ENCODE assay signal across 1 cellular context in the genomic region with DNA sequence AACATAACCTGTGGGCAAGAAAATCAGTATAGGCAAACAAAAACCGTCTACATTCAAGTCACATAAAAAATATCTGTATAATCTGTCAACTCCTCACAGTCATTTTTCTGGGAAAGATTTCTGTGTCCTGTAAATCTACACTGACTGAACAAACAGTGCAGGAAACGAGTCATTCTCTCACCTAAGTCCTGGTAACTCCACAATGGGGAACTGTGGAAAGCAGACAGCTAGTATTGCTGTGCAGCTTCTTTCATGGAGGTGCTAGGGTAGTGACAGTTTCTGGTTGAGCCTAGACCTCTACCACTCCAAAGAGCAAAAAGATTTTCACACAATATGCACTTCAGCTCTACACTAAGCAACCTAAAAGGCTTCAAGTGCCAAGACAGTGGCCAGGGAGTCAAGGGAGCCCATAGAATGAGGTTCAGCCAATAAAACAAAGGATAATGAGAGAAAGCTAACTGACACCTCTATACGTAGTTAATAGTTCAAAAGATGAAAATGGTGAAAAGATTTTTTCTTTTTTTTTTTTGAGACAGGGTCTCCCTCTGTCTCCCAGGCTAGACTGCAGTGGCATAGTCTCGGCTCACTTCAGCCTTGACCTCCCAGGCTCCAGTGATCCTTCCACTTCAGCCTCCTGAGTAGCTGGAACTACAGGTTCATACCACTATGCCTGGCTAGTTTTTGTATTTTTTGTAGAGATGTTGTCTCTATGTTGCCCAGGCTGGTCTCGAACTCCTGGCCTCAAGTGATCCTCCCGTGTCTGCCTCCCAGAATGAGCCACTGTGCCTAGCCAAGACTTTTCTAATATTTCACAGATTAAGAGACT.
A peak's percentile ranks its signal among the peaks of the same experiment; 100 is the strongest.
TF ChIP-seq lines count a peak whose summit lies in the region.

No MANE protein-coding gene starts in this region.

TF ChIP-seq in GM12878, 131 proteins besides CTCF, POLR2A, EP300 and RAD21 (continues in another document):
- TF ChIP-seq RAD51 (IDR thresholded peaks at IDR 0.05), result no peak
- TF ChIP-seq JUNB (IDR thresholded peaks at IDR 0.05), result no peak
- no peak for TF ChIP-seq NBN (IDR thresholded peaks at IDR 0.05)
- no peak for TF ChIP-seq KLF5 (IDR thresholded peaks at IDR 0.05; ENCODE audit: partially characterized antibody)
- no peak for TF ChIP-seq ATF7 (IDR thresholded peaks at IDR 0.05; ENCODE audit: low read depth)
- TF ChIP-seq CREM (IDR thresholded peaks at IDR 0.05; ENCODE audit: low read depth), result no peak
- no peak for TF ChIP-seq E2F8 (IDR thresholded peaks at IDR 0.05; ENCODE audit: low read depth, partially characterized antibody)
- TF ChIP-seq ZNF622 (IDR thresholded peaks at IDR 0.05), result no peak
- 0 out of 2 replicates have a peak, but pooled peaks have one; percentile 24 for TF ChIP-seq MXI1 (IDR thresholded peaks at IDR 0.05; ENCODE audit: low read depth, low read length)
- TF ChIP-seq TAF1 (IDR thresholded peaks at IDR 0.05; ENCODE audit: borderline replicate concordance, low read depth, low read length), result no peak
- TF ChIP-seq NKRF (conservative IDR thresholded peaks at IDR 0.05), result 0 out of 2 replicates have a peak, but pooled peaks have one; percentile 43
- peak; percentile 55; the same call in 1 of the 2 replicates for TF ChIP-seq SMARCA5 (IDR thresholded peaks at IDR 0.05)
- 0 out of 2 replicates have a peak, but pooled peaks have one; percentile 50 for TF ChIP-seq CHD1 (IDR thresholded peaks at IDR 0.05; ENCODE audit: low read depth, low read length)
- TF ChIP-seq CBFB (IDR thresholded peaks at IDR 0.05; ENCODE audit: low read depth), result no peak
- no peak for TF ChIP-seq LARP7 (IDR thresholded peaks at IDR 0.05)
- no peak for TF ChIP-seq RELA (IDR thresholded peaks at IDR 0.05; ENCODE audit: borderline replicate concordance, partially characterized antibody)
- TF ChIP-seq SRF (IDR thresholded peaks at IDR 0.05; ENCODE audit: low read depth in 2 of 2, low read length in 2 of 2), result no peak
- TF ChIP-seq ZNF384 (IDR thresholded peaks at IDR 0.05; ENCODE audit: borderline replicate concordance, low read depth, low read length), result no peak
- TF ChIP-seq HDAC6 (IDR thresholded peaks at IDR 0.05; ENCODE audit: unreplicated experiment), result no peak
- TF ChIP-seq PAX8 (IDR thresholded peaks at IDR 0.05), result no peak
- TF ChIP-seq ESRRA (IDR thresholded peaks at IDR 0.05; ENCODE audit: low read length), result no peak
- TF ChIP-seq PBX3 (IDR thresholded peaks at IDR 0.05; ENCODE audit: insufficient replicate concordance, low read depth, low read length), result no peak
- TF ChIP-seq DPF2 (IDR thresholded peaks at IDR 0.05), result no peak
- no peak for TF ChIP-seq SMAD1 (IDR thresholded peaks at IDR 0.05; ENCODE audit: low read depth, partially characterized antibody)
- no peak for TF ChIP-seq CHD2 (IDR thresholded peaks at IDR 0.05; ENCODE audit: borderline replicate concordance, low read depth, low read length)
- no peak for TF ChIP-seq MYC (IDR thresholded peaks at IDR 0.05; ENCODE audit: insufficient read depth, insufficient read length, insufficient replicate concordance, low read length, severe bottlenecking)
- no peak for TF ChIP-seq GABPA (IDR thresholded peaks at IDR 0.05; ENCODE audit: low read depth)
- no peak for TF ChIP-seq SP1 (IDR thresholded peaks at IDR 0.05; ENCODE audit: low read depth, low read length)
- 0 out of 2 replicates have a peak, but pooled peaks have one; percentile 7 for TF ChIP-seq ZNF24 (IDR thresholded peaks at IDR 0.05)
- TF ChIP-seq STAT1 (conservative IDR thresholded peaks at IDR 0.05), result no peak
- TF ChIP-seq BRCA1 (IDR thresholded peaks at IDR 0.05; ENCODE audit: low read depth, low read length), result no peak
- TF ChIP-seq USF2 (IDR thresholded peaks at IDR 0.05; ENCODE audit: borderline replicate concordance, low read depth, low read length), result no peak
- no peak for TF ChIP-seq NFIC (IDR thresholded peaks at IDR 0.05; ENCODE audit: low read depth, low read length)
- peak; percentile 76 for TF ChIP-seq EED (IDR thresholded peaks at IDR 0.05; ENCODE audit: low read depth)
- TF ChIP-seq, protein P1, sequence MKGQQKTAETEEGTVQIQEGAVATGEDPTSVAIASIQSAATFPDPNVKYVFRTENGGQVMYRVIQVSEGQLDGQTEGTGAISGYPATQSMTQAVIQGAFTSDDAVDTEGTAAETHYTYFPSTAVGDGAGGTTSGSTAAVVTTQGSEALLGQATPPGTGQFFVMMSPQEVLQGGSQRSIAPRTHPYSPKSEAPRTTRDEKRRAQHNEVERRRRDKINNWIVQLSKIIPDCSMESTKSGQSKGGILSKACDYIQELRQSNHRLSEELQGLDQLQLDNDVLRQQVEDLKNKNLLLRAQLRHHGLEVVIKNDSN (IDR thresholded peaks at IDR 0.05; ENCODE audit: borderline replicate concordance, extremely low read length, insufficient read depth, low read depth, low read length), result no peak
- TF ChIP-seq WRNIP1 (IDR thresholded peaks at IDR 0.05; ENCODE audit: borderline replicate concordance, low read depth, low read length), result peak; percentile 71; the same call in 1 of the 2 replicates
- peak; percentile 44; the same call in 1 of the 2 replicates for TF ChIP-seq POLR2AphosphoS5 (IDR thresholded peaks at IDR 0.05; ENCODE audit: low read length)
- no peak for TF ChIP-seq FOXM1 (IDR thresholded peaks at IDR 0.05; ENCODE audit: low read depth, low read length)
- TF ChIP-seq SIX5 (IDR thresholded peaks at IDR 0.05; ENCODE audit: low read depth, low read length, severe bottlenecking), result no peak
- TF ChIP-seq, protein P2, sequence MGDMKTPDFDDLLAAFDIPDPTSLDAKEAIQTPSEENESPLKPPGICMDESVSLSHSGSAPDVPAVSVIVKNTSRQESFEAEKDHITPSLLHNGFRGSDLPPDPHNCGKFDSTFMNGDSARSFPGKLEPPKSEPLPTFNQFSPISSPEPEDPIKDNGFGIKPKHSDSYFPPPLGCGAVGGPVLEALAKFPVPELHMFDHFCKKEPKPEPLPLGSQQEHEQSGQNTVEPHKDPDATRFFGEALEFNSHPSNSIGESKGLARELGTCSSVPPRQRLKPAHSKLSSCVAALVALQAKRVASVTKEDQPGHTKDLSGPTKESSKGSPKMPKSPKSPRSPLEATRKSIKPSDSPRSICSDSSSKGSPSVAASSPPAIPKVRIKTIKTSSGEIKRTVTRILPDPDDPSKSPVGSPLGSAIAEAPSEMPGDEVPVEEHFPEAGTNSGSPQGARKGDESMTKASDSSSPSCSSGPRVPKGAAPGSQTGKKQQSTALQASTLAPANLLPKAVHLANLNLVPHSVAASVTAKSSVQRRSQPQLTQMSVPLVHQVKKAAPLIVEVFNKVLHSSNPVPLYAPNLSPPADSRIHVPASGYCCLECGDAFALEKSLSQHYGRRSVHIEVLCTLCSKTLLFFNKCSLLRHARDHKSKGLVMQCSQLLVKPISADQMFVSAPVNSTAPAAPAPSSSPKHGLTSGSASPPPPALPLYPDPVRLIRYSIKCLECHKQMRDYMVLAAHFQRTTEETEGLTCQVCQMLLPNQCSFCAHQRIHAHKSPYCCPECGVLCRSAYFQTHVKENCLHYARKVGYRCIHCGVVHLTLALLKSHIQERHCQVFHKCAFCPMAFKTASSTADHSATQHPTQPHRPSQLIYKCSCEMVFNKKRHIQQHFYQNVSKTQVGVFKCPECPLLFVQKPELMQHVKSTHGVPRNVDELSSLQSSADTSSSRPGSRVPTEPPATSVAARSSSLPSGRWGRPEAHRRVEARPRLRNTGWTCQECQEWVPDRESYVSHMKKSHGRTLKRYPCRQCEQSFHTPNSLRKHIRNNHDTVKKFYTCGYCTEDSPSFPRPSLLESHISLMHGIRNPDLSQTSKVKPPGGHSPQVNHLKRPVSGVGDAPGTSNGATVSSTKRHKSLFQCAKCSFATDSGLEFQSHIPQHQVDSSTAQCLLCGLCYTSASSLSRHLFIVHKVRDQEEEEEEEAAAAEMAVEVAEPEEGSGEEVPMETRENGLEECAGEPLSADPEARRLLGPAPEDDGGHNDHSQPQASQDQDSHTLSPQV (IDR thresholded peaks at IDR 0.05), result no peak
- TF ChIP-seq POLR2AphosphoS2 (IDR thresholded peaks at IDR 0.05; ENCODE audit: low read depth, low read length), result 0 out of 2 replicates have a peak, but pooled peaks have one; percentile 21
- TF ChIP-seq RCOR1 (conservative IDR thresholded peaks at IDR 0.05; ENCODE audit: low read depth, low read length), result no peak
- TF ChIP-seq, protein P3, sequence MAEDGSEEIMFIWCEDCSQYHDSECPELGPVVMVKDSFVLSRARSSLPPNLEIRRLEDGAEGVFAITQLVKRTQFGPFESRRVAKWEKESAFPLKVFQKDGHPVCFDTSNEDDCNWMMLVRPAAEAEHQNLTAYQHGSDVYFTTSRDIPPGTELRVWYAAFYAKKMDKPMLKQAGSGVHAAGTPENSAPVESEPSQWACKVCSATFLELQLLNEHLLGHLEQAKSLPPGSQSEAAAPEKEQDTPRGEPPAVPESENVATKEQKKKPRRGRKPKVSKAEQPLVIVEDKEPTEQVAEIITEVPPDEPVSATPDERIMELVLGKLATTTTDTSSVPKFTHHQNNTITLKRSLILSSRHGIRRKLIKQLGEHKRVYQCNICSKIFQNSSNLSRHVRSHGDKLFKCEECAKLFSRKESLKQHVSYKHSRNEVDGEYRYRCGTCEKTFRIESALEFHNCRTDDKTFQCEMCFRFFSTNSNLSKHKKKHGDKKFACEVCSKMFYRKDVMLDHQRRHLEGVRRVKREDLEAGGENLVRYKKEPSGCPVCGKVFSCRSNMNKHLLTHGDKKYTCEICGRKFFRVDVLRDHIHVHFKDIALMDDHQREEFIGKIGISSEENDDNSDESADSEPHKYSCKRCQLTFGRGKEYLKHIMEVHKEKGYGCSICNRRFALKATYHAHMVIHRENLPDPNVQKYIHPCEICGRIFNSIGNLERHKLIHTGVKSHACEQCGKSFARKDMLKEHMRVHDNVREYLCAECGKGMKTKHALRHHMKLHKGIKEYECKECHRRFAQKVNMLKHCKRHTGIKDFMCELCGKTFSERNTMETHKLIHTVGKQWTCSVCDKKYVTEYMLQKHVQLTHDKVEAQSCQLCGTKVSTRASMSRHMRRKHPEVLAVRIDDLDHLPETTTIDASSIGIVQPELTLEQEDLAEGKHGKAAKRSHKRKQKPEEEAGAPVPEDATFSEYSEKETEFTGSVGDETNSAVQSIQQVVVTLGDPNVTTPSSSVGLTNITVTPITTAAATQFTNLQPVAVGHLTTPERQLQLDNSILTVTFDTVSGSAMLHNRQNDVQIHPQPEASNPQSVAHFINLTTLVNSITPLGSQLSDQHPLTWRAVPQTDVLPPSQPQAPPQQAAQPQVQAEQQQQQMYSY (CRISPR knock-in tag; IDR thresholded peaks at IDR 0.05), result no peak
- no peak for TF ChIP-seq NFYA (IDR thresholded peaks at IDR 0.05; ENCODE audit: borderline replicate concordance, low read depth, low read length)
- TF ChIP-seq ZSCAN29 (IDR thresholded peaks at IDR 0.05), result no peak
- no peak for TF ChIP-seq FOXK2 (IDR thresholded peaks at IDR 0.05)
- peak; percentile 69 to 75; a peak in 3 of 4 replicates for TF ChIP-seq IKZF2 (IDR thresholded peaks at IDR 0.05)
